27 cellular contexts compared by ENCODE assay signal in genomic region chr11:85771568-85771967, GRCh38.
"Had no signal": no experiment of that assay in that cellular context is flagged by ENCODE, and none has a peak within 500 bp of the region (broad histone marks: within the 10 kb centered on the region; RNA-seq: fewer than 3 reads in every experiment).

No MANE protein-coding gene starts in this region.

- ATAC-seq: esophagus mucosa, foreskin keratinocyte, gastroesophageal sphincter, heart left ventricle, left lobe of liver, right cardiac atrium had no signal

- H3K9me3 Mint-ChIP-seq: central memory CD8-positive, alpha-beta T cell; dendritic cell treated with granulocyte-macrophage colony-stimulating factor and Interleukin-4, amounts not matched to agents 40 ng/mL and 50 ng/mL, for 4 days had no signal

- H3K4me2 ChIP-seq: hepatocyte had no signal

- H3K27ac ChIP-seq: colonic mucosa, epithelial cell of prostate, foreskin keratinocyte, hepatocyte, prostate gland had no signal

- H3K79me2 ChIP-seq: hepatocyte had no signal

- H3K4me1 Mint-ChIP-seq: naive B cell had no signal

- H3K4me1 ChIP-seq: prostate gland, tibial nerve, upper lobe of left lung had no signal

- H2AFZ ChIP-seq: hepatocyte had no signal

- H3K27me3 Mint-ChIP-seq: central memory CD8-positive, alpha-beta T cell; dendritic cell treated with granulocyte-macrophage colony-stimulating factor and Interleukin-4, amounts not matched to agents 40 ng/mL and 50 ng/mL, for 4 days; naive B cell had no signal

- H3K36me3 ChIP-seq: colonic mucosa, gastroesophageal sphincter, heart left ventricle, prostate gland, sigmoid colon, tibial nerve, upper lobe of left lung had no signal

- DNase-seq: colonic mucosa; effector CD8-positive, alpha-beta T cell; endodermal cell; foreskin keratinocyte; heart left ventricle; kidney; naive B cell; nephron progenitor cell; nucleus accumbens; right cardiac atrium; sigmoid colon; stimulated activated CD4-positive, alpha-beta T cell treated with anti-CD3 and anti-CD28 coated beads, Interleukin-15, amount 100 ng/mL, for 24 hours; stimulated activated CD4-positive, alpha-beta T cell treated with anti-CD3 and anti-CD28 coated beads, Interleukin-2, amount 100 ng/mL, for 48 hours; stimulated activated naive CD4-positive, alpha-beta T cell; substantia nigra; testis; upper lobe of left lung had no signal

- H3K4me3 ChIP-seq: colonic mucosa, gastroesophageal sphincter, heart left ventricle, hepatocyte, prostate gland, sigmoid colon, skin epidermis, testis, tibial nerve, upper lobe of left lung had no signal

- H3K9me3 ChIP-seq: colonic mucosa, prostate gland, testis, upper lobe of left lung had no signal

- H3K27ac Mint-ChIP-seq: dendritic cell treated with granulocyte-macrophage colony-stimulating factor and Interleukin-4, amounts not matched to agents 40 ng/mL and 50 ng/mL, for 4 days; endodermal cell; naive B cell; nephron progenitor cell had no signal

- H3K27me3 ChIP-seq: colonic mucosa, gastroesophageal sphincter, heart left ventricle, hepatocyte, sigmoid colon, testis, tibial nerve, upper lobe of left lung had no signal

- H3K4me3 Mint-ChIP-seq: central memory CD8-positive, alpha-beta T cell; dendritic cell treated with granulocyte-macrophage colony-stimulating factor and Interleukin-4, amounts not matched to agents 40 ng/mL and 50 ng/mL, for 4 days; endodermal cell; naive B cell; nephron progenitor cell had no signal
